Comparison of ENCODE assay signal across 14 cellular contexts in genomic region chr13:75907044-75907443, GRCh38.
"Had no signal": no experiment of that assay in that cellular context is flagged by ENCODE, and none has a peak within 500 bp of the region (broad histone marks: within the 10 kb centered on the region; RNA-seq: fewer than 3 reads in every experiment).

No MANE protein-coding gene starts in this region.

- H3K36me3 ChIP-seq: ascending aorta, transverse colon had no signal

- H3K4me1 ChIP-seq: transverse colon had no signal

- H3K27me3 ChIP-seq: ascending aorta, transverse colon had no signal

- H3K4me3 ChIP-seq: ascending aorta, mucosa of descending colon, transverse colon had no signal

- DNase-seq: activated CD4-positive, alpha-beta memory T cell treated with anti-CD3 and anti-CD28 coated beads for 36 hours; activated CD8-positive, alpha-beta memory T cell treated with anti-CD3 and anti-CD28 coated beads, Interleukin-2, amount 10 ng/mL, durations not matched to agents 7 days and 5 days; activated naive CD4-positive, alpha-beta T cell treated with anti-CD3 and anti-CD28 coated beads for 36 hours; activated T-cell treated with anti-CD3 and anti-CD28 coated beads, Interleukin-2, amount 50 U/mL, for 1 hour; islet precursor cell; mammary epithelial cell; mucosa of descending colon; naive thymus-derived CD8-positive, alpha-beta T cell; T-helper 17 cell; transverse colon had no signal

- ATAC-seq: activated CD4-positive, alpha-beta T cell treated with anti-CD3 and anti-CD28 coated beads for 36 hours; activated CD8-positive, alpha-beta memory T cell treated with anti-CD3 and anti-CD28 coated beads, Interleukin-2, amount 10 ng/mL, durations not matched to agents 7 days and 5 days; left lobe of liver; mucosa of descending colon; naive thymus-derived CD8-positive, alpha-beta T cell; stimulated activated memory B cell treated with anti-CD40 and anti-IgM and Interleukin-4, amounts not matched to agents 10 μg/mL and 1 μg/mL and 100 μg/mL, for 72 hours; T-helper 17 cell had no signal

- H3K27ac ChIP-seq: transverse colon had no signal

- H3K9me3 ChIP-seq: ascending aorta, mucosa of descending colon, transverse colon had no signal
